ENCODE assay signal across 18 cellular contexts in the genomic region with DNA sequence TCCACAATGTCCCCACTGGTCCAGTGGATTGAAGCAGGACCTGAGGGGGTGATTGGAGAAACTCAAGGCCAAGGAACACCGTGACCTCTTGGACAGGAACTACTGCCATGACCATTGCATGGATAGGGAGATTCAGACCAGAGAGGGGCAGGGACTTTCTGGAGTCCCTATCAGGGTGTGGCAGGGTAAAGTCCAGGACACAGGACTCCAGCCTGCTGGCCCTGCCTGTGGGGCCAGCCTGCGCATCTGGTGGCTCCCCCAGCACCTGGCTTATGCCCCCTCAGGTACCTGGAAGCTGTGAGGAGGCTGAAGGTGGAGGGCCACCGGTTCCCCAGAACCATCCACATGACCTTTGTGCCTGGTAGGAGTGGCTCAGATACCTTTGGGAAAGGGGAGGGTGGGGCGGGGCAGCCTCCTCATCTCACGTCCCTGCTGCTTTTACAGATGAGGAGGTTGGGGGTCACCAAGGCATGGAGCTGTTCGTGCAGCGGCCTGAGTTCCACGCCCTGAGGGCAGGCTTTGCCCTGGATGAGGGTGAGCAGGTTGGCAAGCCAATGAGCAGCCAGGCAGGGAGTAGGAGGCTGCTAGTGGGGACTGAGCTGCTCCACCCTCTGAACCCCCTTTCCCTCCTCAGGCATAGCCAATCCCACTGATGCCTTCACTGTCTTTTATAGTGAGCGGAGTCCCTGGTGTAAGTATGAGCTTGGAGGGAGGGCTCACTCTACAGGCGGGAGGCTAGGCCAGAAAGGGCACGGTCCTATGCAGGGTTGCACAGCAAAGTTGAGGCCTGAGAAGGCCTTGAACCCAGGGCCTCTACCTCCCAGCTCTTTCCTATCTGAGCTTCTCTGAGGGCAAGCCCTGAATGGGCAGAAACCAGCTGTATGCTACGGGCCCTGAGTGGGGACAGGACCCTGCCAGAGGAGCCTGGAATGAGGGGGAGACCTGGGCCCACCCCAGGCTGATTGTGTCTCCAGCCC. TPM values are rescaled to one million over a fixed set of nuclear protein-coding genes. Genes with fewer than 3 reads are reported as not detected.
DNase-seq lines count a peak whose midpoint lies in the region; ATAC-seq lines count a peak whose summit lies in the region.
"Had no signal": no experiment of that assay in that cellular context is flagged by ENCODE, and none has a peak within 500 bp of the region (broad histone marks: within the 10 kb centered on the region; RNA-seq: fewer than 3 reads in every experiment).

No MANE protein-coding gene starts in this region.

- peaks cover 2% of the 10 kb centered on the region for H3K36me3 Mint-ChIP-seq in CD4-positive, CD25-positive, alpha-beta regulatory T cell
- H3K36me3 Mint-ChIP-seq in activated T-helper 1 cell treated with anti-CD3 and anti-CD28 coated beads, Interleukin-12 subunit alpha, Interleukin-12 subunit beta, Interleukin-2, Interleukin-4 antibody, amounts not matched to agents 30 ng/mL and 10 ng/mL and 1 ng/mL, durations not matched to agents 14 hours and 24 hours and 36 hours (ENCODE audit: low read depth) = peaks cover 7% of the 10 kb centered on the region

- H3K4me3 Mint-ChIP-seq in CD4-positive, CD25-positive, alpha-beta regulatory T cell = peak overlapping the region in 1 of 4 donors; percentile 94
- H3K4me3 Mint-ChIP-seq in activated T-helper 1 cell treated with anti-CD3 and anti-CD28 coated beads, Interleukin-12 subunit alpha, Interleukin-12 subunit beta, Interleukin-2, Interleukin-4 antibody, amounts not matched to agents 30 ng/mL and 10 ng/mL and 1 ng/mL, durations not matched to agents 14 hours and 24 hours and 36 hours = no peak overlapping the region
- H3K4me3 Mint-ChIP-seq: activated naive CD8-positive, alpha-beta T cell had no signal

- DNase-seq in CD4-positive, CD25-positive, alpha-beta regulatory T cell = no peak
- DNase-seq in SW480 (ENCODE audit: low spot score) (peak; percentile 34), mucosa of gallbladder (ENCODE audit: low spot score) (peak; percentile 44), posterior vena cava (ENCODE audit: low spot score) (no peak)
- no peak for DNase-seq in activated T-helper 1 cell treated with anti-CD3 and anti-CD28 coated beads, Interleukin-12 subunit alpha, Interleukin-12 subunit beta, Interleukin-2, Interleukin-4 antibody, amounts not matched to agents 30 ng/mL and 10 ng/mL and 1 ng/mL, durations not matched to agents 14 hours and 24 hours and 36 hours (ENCODE audit: low spot score)
- DNase-seq: activated CD4-positive, CD25-positive, alpha-beta regulatory T cell treated with anti-CD3 and anti-CD28 coated beads, Interleukin-2, amount 50 U/mL, for 72 hours; dorsolateral prefrontal cortex; heart right ventricle; IMR-90; NCI-H2029 treated with DMSO at 0.1 percent for 48 hours; NCI-H510A; occipital lobe; right lobe of liver; SHP77 treated with DMSO at 0.1 percent for 48 hours; stimulated activated CD4-positive, alpha-beta T cell treated with anti-CD3 and anti-CD28 coated beads, Interleukin-1b, Interleukin-23, amount 100 ng/mL, for 48 hours had no signal

- no peak for ATAC-seq in CD4-positive, CD25-positive, alpha-beta regulatory T cell (ENCODE audit: low read depth in 2 of 2)
- no peak for ATAC-seq in HG02885 (IDR thresholded peaks at IDR 0.05; ENCODE audit: poor library complexity, unreplicated experiment)
- ATAC-seq: heart right ventricle had no signal

- H3K36me3 ChIP-seq in CD4-positive, CD25-positive, alpha-beta regulatory T cell (ENCODE audit: control insufficient read depth, insufficient read depth, low read length) = no peaks in the 10 kb centered on the region
- H3K36me3 ChIP-seq: breast epithelium had no signal

- H3K27me3 ChIP-seq in CD4-positive, CD25-positive, alpha-beta regulatory T cell (ENCODE audit: control insufficient read depth, insufficient read depth, low read length) = no peaks in the 10 kb centered on the region
- H3K27me3 ChIP-seq: breast epithelium, dorsolateral prefrontal cortex, heart right ventricle, right lobe of liver had no signal

- H3K4me1 ChIP-seq in CD4-positive, CD25-positive, alpha-beta regulatory T cell (ENCODE audit: control insufficient read depth, insufficient read depth, low read length, poor library complexity, severe bottlenecking) = peaks cover 26% of the 10 kb centered on the region

- H3K27ac ChIP-seq in CD4-positive, CD25-positive, alpha-beta regulatory T cell (ENCODE audit: insufficient read depth, low read length, poor library complexity, severe bottlenecking) = peak overlapping the region; percentile 8
- H3K27ac ChIP-seq: dorsolateral prefrontal cortex, heart right ventricle, right lobe of liver had no signal

- peaks cover 0 to 1% (median 0%) of the 10 kb centered on the region in 7 donors for H3K9me3 Mint-ChIP-seq in CD4-positive, CD25-positive, alpha-beta regulatory T cell
- H3K9me3 Mint-ChIP-seq in activated T-helper 1 cell treated with anti-CD3 and anti-CD28 coated beads, Interleukin-12 subunit alpha, Interleukin-12 subunit beta, Interleukin-2, Interleukin-4 antibody, amounts not matched to agents 30 ng/mL and 10 ng/mL and 1 ng/mL, durations not matched to agents 14 hours and 24 hours and 36 hours = no peaks in the 10 kb centered on the region

- no peaks in the 10 kb centered on the region for H3K27me3 Mint-ChIP-seq in CD4-positive, CD25-positive, alpha-beta regulatory T cell
- no peaks in the 10 kb centered on the region for H3K27me3 Mint-ChIP-seq in activated T-helper 1 cell treated with anti-CD3 and anti-CD28 coated beads, Interleukin-12 subunit alpha, Interleukin-12 subunit beta, Interleukin-2, Interleukin-4 antibody, amounts not matched to agents 30 ng/mL and 10 ng/mL and 1 ng/mL, durations not matched to agents 14 hours and 24 hours and 36 hours (ENCODE audit: insufficient read depth)
- H3K27me3 Mint-ChIP-seq: activated naive CD8-positive, alpha-beta T cell had no signal

- intact Hi-C loops in activated T-helper 1 cell treated with anti-CD3 and anti-CD28 coated beads, Interleukin-12 subunit alpha, Interleukin-12 subunit beta, Interleukin-2, Interleukin-4 antibody, amounts not matched to agents 30 ng/mL and 10 ng/mL and 1 ng/mL, durations not matched to agents 14 hours and 24 hours and 36 hours (cut with micrococcal nuclease) = loop anchor here (10.0 kb wide), 1 partner anchor 699 kb away; the partner anchor contains the start of genes GNL3 and PBRM1
- intact Hi-C loops in posterior vena cava (cut with DNase I) = no loop called here

- no peaks in the 10 kb centered on the region for H3K9me3 ChIP-seq in CD4-positive, CD25-positive, alpha-beta regulatory T cell (ENCODE audit: control insufficient read depth in 2 of 2, low read length in 2 of 2)
- H3K9me3 ChIP-seq: breast epithelium, heart right ventricle, right lobe of liver had no signal

- peaks cover 8 to 29% (median 19%) of the 10 kb centered on the region in 4 donors for H3K4me1 Mint-ChIP-seq in CD4-positive, CD25-positive, alpha-beta regulatory T cell
- H3K4me1 Mint-ChIP-seq in activated T-helper 1 cell treated with anti-CD3 and anti-CD28 coated beads, Interleukin-12 subunit alpha, Interleukin-12 subunit beta, Interleukin-2, Interleukin-4 antibody, amounts not matched to agents 30 ng/mL and 10 ng/mL and 1 ng/mL, durations not matched to agents 14 hours and 24 hours and 36 hours (ENCODE audit: low read depth) = peaks cover 25% of the 10 kb centered on the region

- no peak overlapping the region for H3K4me3 ChIP-seq in CD4-positive, CD25-positive, alpha-beta regulatory T cell (ENCODE audit: low read depth, low read length)
- H3K4me3 ChIP-seq: breast epithelium, dorsolateral prefrontal cortex, heart right ventricle, right lobe of liver had no signal

- H3K27ac Mint-ChIP-seq in CD4-positive, CD25-positive, alpha-beta regulatory T cell = no peak overlapping the region
- no peak overlapping the region for H3K27ac Mint-ChIP-seq in activated T-helper 1 cell treated with anti-CD3 and anti-CD28 coated beads, Interleukin-12 subunit alpha, Interleukin-12 subunit beta, Interleukin-2, Interleukin-4 antibody, amounts not matched to agents 30 ng/mL and 10 ng/mL and 1 ng/mL, durations not matched to agents 14 hours and 24 hours and 36 hours

RNA-seq across cellular contexts. Expression of gene ACY1, which starts 2.9 kb away (rescaled TPM):
- 6.7 TPM for total RNA-seq in CD4-positive, CD25-positive, alpha-beta regulatory T cell
- polyA plus RNA-seq in CD4-positive, CD25-positive, alpha-beta regulatory T cell = 10 to 100 TPM in 3 of 4 donors, 1 to 10 TPM in 1; 6.4 to 14.7 (median 11.3) TPM
- total RNA-seq in mucosa of gallbladder (47.6 TPM), posterior vena cava (10 to 100 TPM; 11.8 to 12.3 TPM)
- total RNA-seq in activated T-helper 1 cell treated with anti-CD3 and anti-CD28 coated beads, Interleukin-12 subunit alpha, Interleukin-12 subunit beta, Interleukin-2, Interleukin-4 antibody, amounts not matched to agents 30 ng/mL and 10 ng/mL and 1 ng/mL, durations not matched to agents 14 hours and 24 hours and 36 hours = 58.0 and 58.5 TPM in 2 replicates

RNA-seq across cellular contexts. Expression of gene RPL29, which starts 9.4 kb away (rescaled TPM):
- 1,128 TPM for total RNA-seq in CD4-positive, CD25-positive, alpha-beta regulatory T cell
- polyA plus RNA-seq in CD4-positive, CD25-positive, alpha-beta regulatory T cell = 1,000 to 10,000 TPM; 1,236 to 1,661 (median 1,413) TPM
- total RNA-seq in mucosa of gallbladder (836 TPM), posterior vena cava (100 to 1,000 TPM; 657 to 687 TPM)
- 1,590 and 1,596 TPM in 2 replicates for total RNA-seq in activated T-helper 1 cell treated with anti-CD3 and anti-CD28 coated beads, Interleukin-12 subunit alpha, Interleukin-12 subunit beta, Interleukin-2, Interleukin-4 antibody, amounts not matched to agents 30 ng/mL and 10 ng/mL and 1 ng/mL, durations not matched to agents 14 hours and 24 hours and 36 hours

RNA-seq across cellular contexts. Expression of gene ABHD14A, which starts 11.4 kb away (rescaled TPM):
- 12.7 TPM for total RNA-seq in CD4-positive, CD25-positive, alpha-beta regulatory T cell
- polyA plus RNA-seq in CD4-positive, CD25-positive, alpha-beta regulatory T cell = 100 to 1,000 TPM in 2 of 4 donors, 10 to 100 TPM in 2; 91.0 to 137 (median 105) TPM
- 20.8 TPM for total RNA-seq in mucosa of gallbladder
- 12.8 and 13.3 TPM in 2 replicates for total RNA-seq in activated T-helper 1 cell treated with anti-CD3 and anti-CD28 coated beads, Interleukin-12 subunit alpha, Interleukin-12 subunit beta, Interleukin-2, Interleukin-4 antibody, amounts not matched to agents 30 ng/mL and 10 ng/mL and 1 ng/mL, durations not matched to agents 14 hours and 24 hours and 36 hours
- 10 to 100 TPM in 1 of 2 donors, 1 to 10 TPM in 1; 8.4 to 18.6 TPM for total RNA-seq in posterior vena cava

RNA-seq across cellular contexts. Expression of gene ABHD14B, which starts 12.4 kb away (rescaled TPM):
- total RNA-seq in CD4-positive, CD25-positive, alpha-beta regulatory T cell = 45.1 TPM
- polyA plus RNA-seq in CD4-positive, CD25-positive, alpha-beta regulatory T cell = 10 to 100 TPM; 60.3 to 86.1 (median 78.8) TPM
- total RNA-seq in mucosa of gallbladder (59.1 TPM), posterior vena cava (10 to 100 TPM; 21.0 to 32.7 TPM)
- 37.9 and 38.0 TPM in 2 replicates for total RNA-seq in activated T-helper 1 cell treated with anti-CD3 and anti-CD28 coated beads, Interleukin-12 subunit alpha, Interleukin-12 subunit beta, Interleukin-2, Interleukin-4 antibody, amounts not matched to agents 30 ng/mL and 10 ng/mL and 1 ng/mL, durations not matched to agents 14 hours and 24 hours and 36 hours

RNA-seq across cellular contexts. Expression of gene PCBP4, which starts 19.0 kb away (rescaled TPM):
- 24.6 TPM for total RNA-seq in CD4-positive, CD25-positive, alpha-beta regulatory T cell
- polyA plus RNA-seq in CD4-positive, CD25-positive, alpha-beta regulatory T cell = 10 to 100 TPM in 3 of 4 donors, 1 to 10 TPM in 1; 9.6 to 19.4 (median 12.9) TPM
- total RNA-seq in mucosa of gallbladder (45.1 TPM), posterior vena cava (10 to 100 TPM; 48.9 to 53.2 TPM)
- total RNA-seq in activated T-helper 1 cell treated with anti-CD3 and anti-CD28 coated beads, Interleukin-12 subunit alpha, Interleukin-12 subunit beta, Interleukin-2, Interleukin-4 antibody, amounts not matched to agents 30 ng/mL and 10 ng/mL and 1 ng/mL, durations not matched to agents 14 hours and 24 hours and 36 hours = 14.8 and 18.0 TPM in 2 replicates

Comparison
In these comparisons a context has a peak if more than half of its experiments do, and no peak if none do; other contexts are left out.
1. DNase-seq: peak in SW480 (single experiment) and mucosa of gallbladder (single experiment); none in CD4-positive, CD25-positive, alpha-beta regulatory T cell (0 of 3), activated T-helper 1 cell treated with anti-CD3 and anti-CD28 coated beads, Interleukin-12 subunit alpha, Interleukin-12 subunit beta, Interleukin-2, Interleukin-4 antibody, amounts not matched to agents 30 ng/mL and 10 ng/mL and 1 ng/mL, durations not matched to agents 14 hours and 24 hours and 36 hours (single experiment) and posterior vena cava (single experiment).